In the genomic region with DNA sequence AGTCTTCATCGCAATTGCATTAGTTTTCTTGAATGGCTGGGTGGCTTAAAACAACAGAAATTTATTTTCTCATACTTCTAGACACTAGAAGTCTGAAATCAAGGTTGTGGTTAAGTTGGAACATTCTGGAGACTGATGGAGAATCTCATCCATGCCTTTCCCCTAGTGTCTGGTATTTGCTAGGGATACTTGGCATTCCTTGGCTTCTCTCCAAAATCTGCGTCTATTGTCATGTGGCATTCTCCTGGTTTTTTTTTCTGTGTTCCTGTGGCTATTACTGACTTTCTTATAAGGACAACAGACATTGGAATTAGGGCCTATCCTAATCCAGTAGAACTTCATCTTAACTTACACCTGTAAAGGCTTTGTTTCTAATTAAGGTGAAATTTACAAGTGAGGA, we compare ENCODE assay signal across 12 cellular contexts.
DNase-seq lines count a peak whose midpoint lies in the region; ATAC-seq and TF ChIP-seq lines count a peak whose summit lies in the region.
"Had no signal": no experiment of that assay in that cellular context is flagged by ENCODE, and none has a peak within 500 bp of the region (broad histone marks: within the 10 kb centered on the region; RNA-seq: fewer than 3 reads in every experiment).

No MANE protein-coding gene starts in this region.

- CTCF ChIA-PET in SK-N-SH (lab: Yijun Ruan, JAX), result no interaction called here
- CTCF ChIA-PET in activated CD4-positive, alpha-beta T cell treated with anti-CD3 and anti-CD28 coated beads, Interleukin-2, amount 10 ng/mL, durations not matched to agents 7 days and 5 days (lab: Charles Lee), result no interaction called here

- DNase-seq in 8988T (peak; percentile 1), HAP-1 (ENCODE audit: low spot score in 2 of 2) (peak; percentile 70 to 83), SK-N-SH (no peak), foreskin melanocyte (peak; percentile 70), GDM1 (lab: John Stamatoyannopoulos, UW) (no peak)
- no peak for DNase-seq in activated CD4-positive, alpha-beta T cell treated with anti-CD3 and anti-CD28 coated beads, Interleukin-2, amount 10 ng/mL, durations not matched to agents 7 days and 5 days
- no peak for DNase-seq in activated T-helper 2 cell treated with anti-CD3 and anti-CD28 coated beads, Interferon-gamma antibody, Interleukin-2, Interleukin-4, amounts not matched to agents 10 μg/mL and 5 μg/mL and 100 μg/mL, durations not matched to agents 14 hours and 24 hours and 36 hours (ENCODE audit: low spot score)
- DNase-seq: activated gamma-delta T cell, NCI-H526 treated with DMSO at 0.1 percent for 48 hours, substantia nigra had no signal

- no peak overlapping the region for H3K27ac ChIP-seq in SK-N-SH (ENCODE audit: low read depth in 2 of 2, low read length in 1 of 2)
- H3K27ac ChIP-seq: C4-2B had no signal

- H3K27me3 ChIP-seq in HAP-1 (ENCODE audit: low read depth), result no peaks in the 10 kb centered on the region
- no peaks in the 10 kb centered on the region for H3K27me3 ChIP-seq in SK-N-SH (ENCODE audit: insufficient read depth)

- H3K9ac ChIP-seq in SK-N-SH, result no peak overlapping the region

- H3K9me2 ChIP-seq in SK-N-SH, result no peaks in the 10 kb centered on the region

- no peak for TF ChIP-seq EP300 in SK-N-SH (IDR thresholded peaks at IDR 0.05; ENCODE audit: borderline replicate concordance in 1 of 2, low read depth in 1 of 2, low read length in 1 of 2)

- no peaks in the 10 kb centered on the region for H3K4me1 Mint-ChIP-seq in activated CD4-positive, alpha-beta T cell treated with anti-CD3 and anti-CD28 coated beads, Interleukin-2, amount 10 ng/mL, durations not matched to agents 7 days and 5 days
- H3K4me1 Mint-ChIP-seq in activated T-helper 2 cell treated with anti-CD3 and anti-CD28 coated beads, Interferon-gamma antibody, Interleukin-2, Interleukin-4, amounts not matched to agents 10 μg/mL and 5 μg/mL and 100 μg/mL, durations not matched to agents 14 hours and 24 hours and 36 hours (ENCODE audit: low read depth), result no peaks in the 10 kb centered on the region

- H3F3A ChIP-seq in SK-N-SH (replicated peaks; ENCODE audit: insufficient read depth), result no peaks in the 10 kb centered on the region

- no peaks in the 10 kb centered on the region for H3K79me2 ChIP-seq in SK-N-SH (ENCODE audit: insufficient read depth)

- H3K4me1 ChIP-seq in HAP-1 (peaks cover 11% of the 10 kb centered on the region), SK-N-SH (ENCODE audit: control insufficient read depth in 1 of 2, insufficient read depth in 2 of 2, low read depth in 1 of 2, low read length in 1 of 2) (no peaks in the 10 kb centered on the region)

- H3K4me3 Mint-ChIP-seq in activated CD4-positive, alpha-beta T cell treated with anti-CD3 and anti-CD28 coated beads, Interleukin-2, amount 10 ng/mL, durations not matched to agents 7 days and 5 days, result no peak overlapping the region
- H3K4me3 Mint-ChIP-seq in activated T-helper 2 cell treated with anti-CD3 and anti-CD28 coated beads, Interferon-gamma antibody, Interleukin-2, Interleukin-4, amounts not matched to agents 10 μg/mL and 5 μg/mL and 100 μg/mL, durations not matched to agents 14 hours and 24 hours and 36 hours (ENCODE audit: low read depth), result no peak overlapping the region

- no peaks in the 10 kb centered on the region for H3K36me3 ChIP-seq in HAP-1 (replicated peaks)
- no peaks in the 10 kb centered on the region for H3K36me3 ChIP-seq in SK-N-SH (replicated peaks in 1 of 2; ENCODE audit: control insufficient read depth in 1 of 2, insufficient read depth in 2 of 2, low read length in 1 of 2)

- ATAC-seq in HG02938 (IDR thresholded peaks at IDR 0.05; ENCODE audit: unreplicated experiment), result no peak

- H3K36me3 Mint-ChIP-seq in activated CD4-positive, alpha-beta T cell treated with anti-CD3 and anti-CD28 coated beads, Interleukin-2, amount 10 ng/mL, durations not matched to agents 7 days and 5 days (ENCODE audit: low read depth), result no peaks in the 10 kb centered on the region
- no peaks in the 10 kb centered on the region for H3K36me3 Mint-ChIP-seq in activated T-helper 2 cell treated with anti-CD3 and anti-CD28 coated beads, Interferon-gamma antibody, Interleukin-2, Interleukin-4, amounts not matched to agents 10 μg/mL and 5 μg/mL and 100 μg/mL, durations not matched to agents 14 hours and 24 hours and 36 hours (ENCODE audit: low read depth)

- no peak overlapping the region for H3K27ac Mint-ChIP-seq in activated CD4-positive, alpha-beta T cell treated with anti-CD3 and anti-CD28 coated beads, Interleukin-2, amount 10 ng/mL, durations not matched to agents 7 days and 5 days
- no peak overlapping the region for H3K27ac Mint-ChIP-seq in activated T-helper 2 cell treated with anti-CD3 and anti-CD28 coated beads, Interferon-gamma antibody, Interleukin-2, Interleukin-4, amounts not matched to agents 10 μg/mL and 5 μg/mL and 100 μg/mL, durations not matched to agents 14 hours and 24 hours and 36 hours

- peaks cover 2% of the 10 kb centered on the region for H3K9me3 Mint-ChIP-seq in activated CD4-positive, alpha-beta T cell treated with anti-CD3 and anti-CD28 coated beads, Interleukin-2, amount 10 ng/mL, durations not matched to agents 7 days and 5 days
- H3K9me3 Mint-ChIP-seq in activated T-helper 2 cell treated with anti-CD3 and anti-CD28 coated beads, Interferon-gamma antibody, Interleukin-2, Interleukin-4, amounts not matched to agents 10 μg/mL and 5 μg/mL and 100 μg/mL, durations not matched to agents 14 hours and 24 hours and 36 hours, result peaks cover 6% of the 10 kb centered on the region

- no peak overlapping the region for H2AFZ ChIP-seq in SK-N-SH (ENCODE audit: low read depth)

- H3K4me2 ChIP-seq in SK-N-SH, result no peak overlapping the region

- no peaks in the 10 kb centered on the region for H4K20me1 ChIP-seq in SK-N-SH (ENCODE audit: insufficient read depth)

- in situ Hi-C loops in HAP-1 (cut with MboI; ENCODE audit: low sequenced_read_pairs), result no loop called here

- TF ChIP-seq RAD21 in SK-N-SH (IDR thresholded peaks at IDR 0.05; ENCODE audit: low read length), result no peak

- peak; percentile 21 for TF ChIP-seq CTCF in SK-N-SH (IDR thresholded peaks at IDR 0.05)

- H3K27me3 Mint-ChIP-seq in activated CD4-positive, alpha-beta T cell treated with anti-CD3 and anti-CD28 coated beads, Interleukin-2, amount 10 ng/mL, durations not matched to agents 7 days and 5 days, result no peaks in the 10 kb centered on the region
- no peaks in the 10 kb centered on the region for H3K27me3 Mint-ChIP-seq in activated T-helper 2 cell treated with anti-CD3 and anti-CD28 coated beads, Interferon-gamma antibody, Interleukin-2, Interleukin-4, amounts not matched to agents 10 μg/mL and 5 μg/mL and 100 μg/mL, durations not matched to agents 14 hours and 24 hours and 36 hours (ENCODE audit: low read depth)

- POLR2A ChIA-PET in SK-N-SH (lab: Yijun Ruan, JAX), result no interaction called here
- POLR2A ChIA-PET in activated CD4-positive, alpha-beta T cell treated with anti-CD3 and anti-CD28 coated beads, Interleukin-2, amount 10 ng/mL, durations not matched to agents 7 days and 5 days (lab: Charles Lee), result no interaction called here

- no peaks in the 10 kb centered on the region for H3K9me3 ChIP-seq in HAP-1
- no peaks in the 10 kb centered on the region; the same call in 1 of the 2 replicates for H3K9me3 ChIP-seq in SK-N-SH

- WGBS in SK-N-SH (ENCODE audit: low lambda C conversion rate), result 6% methylated on average over 2 of the region's 2 CpGs

- H3K4me3 ChIP-seq in HAP-1 (no peak overlapping the region), SK-N-SH (ENCODE audit: low read depth in 2 of 2, low read length in 1 of 2) (no peak overlapping the region)

- intact Hi-C loops in activated T-helper 2 cell treated with anti-CD3 and anti-CD28 coated beads, Interferon-gamma antibody, Interleukin-2, Interleukin-4, amounts not matched to agents 10 μg/mL and 5 μg/mL and 100 μg/mL, durations not matched to agents 14 hours and 24 hours and 36 hours (cut with micrococcal nuclease), result no loop called here

TF ChIP-seq in SK-N-SH, 30 proteins besides CTCF, POLR2A, EP300 and RAD21 (continues in another document):
- TF ChIP-seq TEAD4 (IDR thresholded peaks at IDR 0.05; ENCODE audit: borderline replicate concordance, insufficient read depth) (peak; percentile 20; the same call in 1 of the 2 replicates), MXI1 (IDR thresholded peaks at IDR 0.05; ENCODE audit: low read depth, low read length) (no peak), TCF12 (IDR thresholded peaks at IDR 0.05) (no peak), IRF3 (IDR thresholded peaks at IDR 0.05; ENCODE audit: low read depth, low read length) (no peak), EZH2phosphoT487 (IDR thresholded peaks at IDR 0.05; ENCODE audit: borderline replicate concordance, low read depth) (no peak), SMC3 (IDR thresholded peaks at IDR 0.05; ENCODE audit: low read depth, low read length) (no peak), NFIC (IDR thresholded peaks at IDR 0.05; ENCODE audit: borderline replicate concordance) (peak; percentile 39; the same call in 1 of the 2 replicates), MAX (IDR thresholded peaks at IDR 0.05; ENCODE audit: low read depth) (no peak), SIN3A (IDR thresholded peaks at IDR 0.05; ENCODE audit: borderline replicate concordance, low read depth, low read length) (no peak), FOXJ3 (CRISPR knock-in tag; IDR thresholded peaks at IDR 0.05) (no peak)
- TF ChIP-seq, protein P1, sequence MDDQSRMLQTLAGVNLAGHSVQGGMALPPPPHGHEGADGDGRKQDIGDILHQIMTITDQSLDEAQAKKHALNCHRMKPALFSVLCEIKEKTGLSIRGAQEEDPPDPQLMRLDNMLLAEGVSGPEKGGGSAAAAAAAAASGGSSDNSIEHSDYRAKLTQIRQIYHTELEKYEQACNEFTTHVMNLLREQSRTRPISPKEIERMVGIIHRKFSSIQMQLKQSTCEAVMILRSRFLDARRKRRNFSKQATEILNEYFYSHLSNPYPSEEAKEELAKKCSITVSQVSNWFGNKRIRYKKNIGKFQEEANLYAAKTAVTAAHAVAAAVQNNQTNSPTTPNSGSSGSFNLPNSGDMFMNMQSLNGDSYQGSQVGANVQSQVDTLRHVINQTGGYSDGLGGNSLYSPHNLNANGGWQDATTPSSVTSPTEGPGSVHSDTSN (IDR thresholded peaks at IDR 0.05), result no peak

Comparison
In these comparisons a context has a peak if more than half of its experiments do, and no peak if none do; other contexts are left out.
1. DNase-seq: peak in 8988T (single experiment), HAP-1 (2 of 2) and foreskin melanocyte (single experiment); none in SK-N-SH (single experiment), activated CD4-positive, alpha-beta T cell treated with anti-CD3 and anti-CD28 coated beads, Interleukin-2, amount 10 ng/mL, durations not matched to agents 7 days and 5 days (single experiment), activated T-helper 2 cell treated with anti-CD3 and anti-CD28 coated beads, Interferon-gamma antibody, Interleukin-2, Interleukin-4, amounts not matched to agents 10 μg/mL and 5 μg/mL and 100 μg/mL, durations not matched to agents 14 hours and 24 hours and 36 hours (single experiment) and GDM1 (single experiment).